In the genomic region with DNA sequence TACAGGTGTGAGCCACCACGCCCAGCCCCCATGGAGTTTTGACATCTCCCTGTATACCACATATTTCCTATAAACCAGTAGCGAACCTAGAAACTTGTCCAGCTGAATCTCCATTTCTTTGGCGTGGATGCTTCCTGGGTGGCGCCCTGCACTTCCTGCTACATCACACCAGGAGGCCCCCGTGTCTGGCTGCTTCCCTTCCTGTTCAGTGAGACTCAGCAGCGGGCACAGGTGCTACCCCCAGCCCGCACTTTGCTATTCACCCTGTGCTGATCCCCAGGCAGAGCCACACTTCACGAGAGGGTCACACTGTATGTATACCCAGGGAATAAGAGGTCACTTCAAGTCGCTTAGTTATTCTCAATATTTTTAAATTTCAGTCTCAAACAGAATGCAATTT, we compare ENCODE assay signal across 13 cellular contexts. TPM values are rescaled to one million over a fixed set of nuclear protein-coding genes. Genes with fewer than 3 reads are reported as not detected.
DNase-seq lines count a peak whose midpoint lies in the region; ATAC-seq and TF ChIP-seq lines count a peak whose summit lies in the region.
"Had no signal": no experiment of that assay in that cellular context is flagged by ENCODE, and none has a peak within 500 bp of the region (broad histone marks: within the 10 kb centered on the region; RNA-seq: fewer than 3 reads in every experiment).

No MANE protein-coding gene starts in this region.

- intact Hi-C loops in CD14-positive monocyte (cut with micrococcal nuclease): no loop called here

- TF ChIP-seq CTCF in CD14-positive monocyte (IDR thresholded peaks at IDR 0.05) (peak; percentile 34), GM06990 (IDR thresholded peaks at IDR 0.05; ENCODE audit: insufficient read depth, low read length, poor library complexity, severe bottlenecking) (peak; percentile 2)

- H3K27ac Mint-ChIP-seq in CD14-positive monocyte: no peak overlapping the region
- H3K27ac Mint-ChIP-seq in T-helper 17 cell: peak overlapping the region; percentile 44
- H3K27ac Mint-ChIP-seq: nephron had no signal

- H3K36me3 ChIP-seq in GM06990 (ENCODE audit: control insufficient read depth, insufficient read depth, low read length): no peaks in the 10 kb centered on the region

- no peaks in the 10 kb centered on the region for H3K9me3 ChIP-seq in T-helper 17 cell (ENCODE audit: control insufficient read depth, low read length, poor library complexity, severe bottlenecking)

- no peak for DNase-seq in CD14-positive monocyte (ENCODE audit: low spot score)
- DNase-seq in GM06990 (ENCODE audit: extremely low read depth, insufficient read length): no peak
- DNase-seq in T-helper 17 cell: no peak
- peak; percentile 40 for DNase-seq in left lobe of liver (ENCODE audit: low spot score)
- DNase-seq in NK-92 (lab: John Stamatoyannopoulos, UW; ENCODE audit: unreplicated experiment): no peak
- no peak for DNase-seq in HEK293T (ENCODE audit: extremely low spot score)
- DNase-seq: activated T-cell treated with anti-CD3 and anti-CD28 coated beads, Interleukin-2, amount 50 U/mL, for 4 hours; SW 1271 had no signal

- H3K4me1 Mint-ChIP-seq in CD14-positive monocyte (peaks cover 14% of the 10 kb centered on the region), T-helper 17 cell (peaks cover 6% of the 10 kb centered on the region)
- H3K4me1 Mint-ChIP-seq: nephron had no signal

- peaks cover 0 to 9% (median 5%) of the 10 kb centered on the region in 7 donors for H3K9me3 Mint-ChIP-seq in CD14-positive monocyte

- no peak for ATAC-seq in T-helper 17 cell
- no peak for ATAC-seq in left lobe of liver
- no peak for ATAC-seq in GM18517 (IDR thresholded peaks at IDR 0.05; ENCODE audit: unreplicated experiment)
- ATAC-seq in HG02588 (IDR thresholded peaks at IDR 0.05; ENCODE audit: unreplicated experiment): no peak
- ATAC-seq: activated T-cell treated with anti-CD3 and anti-CD28 coated beads, Interleukin-2, amount 50 U/mL, for 4 hours; Panc1 had no signal

- H3K27me3 ChIP-seq in GM06990 (replicated peaks; ENCODE audit: control insufficient read depth, insufficient read depth, low read length): no peaks in the 10 kb centered on the region

- H3K27me3 Mint-ChIP-seq in CD14-positive monocyte (ENCODE audit: low read depth in 3 of 3): peaks cover 10 to 13% (median 10%) of the 10 kb centered on the region in 3 donors
- peaks cover 43% of the 10 kb centered on the region for H3K27me3 Mint-ChIP-seq in T-helper 17 cell

- no peaks in the 10 kb centered on the region for H3K36me3 Mint-ChIP-seq in CD14-positive monocyte
- no peaks in the 10 kb centered on the region for H3K36me3 Mint-ChIP-seq in T-helper 17 cell (ENCODE audit: low read depth)

- peak overlapping the region in 1 of 2 donors; percentile 66 for H3K4me3 Mint-ChIP-seq in CD14-positive monocyte
- H3K4me3 Mint-ChIP-seq in T-helper 17 cell: peak overlapping the region; percentile 13
- H3K4me3 Mint-ChIP-seq: activated T-cell treated with anti-CD3 and anti-CD28 coated beads, Interleukin-2, amount 50 U/mL, for 4 hours; nephron had no signal

- H3K4me3 ChIP-seq in GM06990 (replicated peaks; ENCODE audit: low read depth, low read length): no peak overlapping the region
- H3K4me3 ChIP-seq: lung had no signal

- CTCF ChIA-PET in HEK293T (lab: Yijun Ruan, JAX): no interaction called here

- POLR2A ChIA-PET in HEK293T (lab: Yijun Ruan, JAX): no interaction called here

TF ChIP-seq in HEK293T, 16 proteins besides CTCF, POLR2A, EP300 and RAD21:
- TF ChIP-seq NFRKB (IDR thresholded peaks at IDR 0.05) (no peak), FOXA1 (IDR thresholded peaks at IDR 0.05) (no peak)

RNA-seq across cellular contexts. Expression of a gene that starts 35.0 kb away (rescaled TPM):
- not detected for polyA plus RNA-seq in CD14-positive monocyte
- total RNA-seq in T-helper 17 cell: not detected
- total RNA-seq in left lobe of liver: 0.05 TPM
- total RNA-seq: activated T-cell treated with anti-CD3 and anti-CD28 coated beads, Interleukin-2, amount 50 U/mL, for 4 hours had no signal
